ENCODE assay signal across 8 cellular contexts in genomic region chr1:52601976-52602327, GRCh38. TPM values are rescaled to one million over a fixed set of nuclear protein-coding genes. Genes with fewer than 3 reads are reported as not detected.
A peak's percentile ranks its signal among the peaks of the same experiment; 100 is the strongest.
DNase-seq lines count a peak whose midpoint lies in the region; ATAC-seq and TF ChIP-seq lines count a peak whose summit lies in the region.

No MANE protein-coding gene starts in this region.

- H3K9me3 Mint-ChIP-seq in activated CD4-positive, alpha-beta memory T cell treated with anti-CD3 and anti-CD28 coated beads for 36 hours = no peaks in the 10 kb centered on the region

- H3K4me3 ChIP-seq in GM12875 (ENCODE audit: low read depth, low read length) = peak overlapping the region; percentile 54

- POLR2A ChIA-PET in activated CD4-positive, alpha-beta memory T cell treated with anti-CD3 and anti-CD28 coated beads for 36 hours (lab: Charles Lee) = interaction anchor here (0.6 to 2.5 kb wide), 7 partner anchors 11 to 198 kb away, joined by 3 to 10 read pairs (median 5); partner anchors contain the start of genes ORC1, PRPF38A and SHISAL2A

- H3K36me3 Mint-ChIP-seq in activated CD4-positive, alpha-beta memory T cell treated with anti-CD3 and anti-CD28 coated beads for 36 hours = peaks cover 13% of the 10 kb centered on the region

- DNase-seq in activated CD4-positive, alpha-beta memory T cell treated with anti-CD3 and anti-CD28 coated beads for 36 hours = no peak
- DNase-seq in left cardiac atrium (no peak), sciatic nerve (ENCODE audit: low spot score) (peak; percentile 67), ureter (ENCODE audit: low spot score) (no peak), NCI-H1436 (lab: John Stamatoyannopoulos, UW) (no peak)
- DNase-seq in activated CD4-positive, CD25-positive, alpha-beta regulatory T cell (lab: John Stamatoyannopoulos, UW) = no peak

- H3K4me3 Mint-ChIP-seq in activated CD4-positive, alpha-beta memory T cell treated with anti-CD3 and anti-CD28 coated beads for 36 hours = peak overlapping the region; percentile 78

- CTCF ChIA-PET in activated CD4-positive, alpha-beta memory T cell treated with anti-CD3 and anti-CD28 coated beads for 36 hours (lab: Charles Lee) = interaction anchor here (0.6 to 0.9 kb wide), 2 partner anchors 9 to 85 kb away, joined by 3 to 4 read pairs; no protein-coding TSS in a partner anchor

- peak overlapping the region; percentile 66 for H3K27ac Mint-ChIP-seq in activated CD4-positive, alpha-beta memory T cell treated with anti-CD3 and anti-CD28 coated beads for 36 hours

- peaks cover 40% of the 10 kb centered on the region for H3K4me1 Mint-ChIP-seq in activated CD4-positive, alpha-beta memory T cell treated with anti-CD3 and anti-CD28 coated beads for 36 hours (ENCODE audit: low read depth)

- no peak for TF ChIP-seq CTCF in GM12875 (IDR thresholded peaks at IDR 0.05; ENCODE audit: borderline replicate concordance, insufficient read depth, low read depth, low read length)

- no peaks in the 10 kb centered on the region for H3K27me3 Mint-ChIP-seq in activated CD4-positive, alpha-beta memory T cell treated with anti-CD3 and anti-CD28 coated beads for 36 hours

- intact Hi-C loops in activated CD4-positive, alpha-beta memory T cell treated with anti-CD3 and anti-CD28 coated beads for 36 hours (cut with micrococcal nuclease) = loop anchor here (2.0 to 5.0 kb wide), 3 partner anchors 33 to 55 kb away; partner anchors contain the start of gene TUT4
- intact Hi-C loops in left cardiac atrium (cut with DNase I) = loop anchor here in 1 of 2 donors (5.0 kb wide), 1 partner anchor 50 kb away; the partner anchor contains the start of gene TUT4
- intact Hi-C loops in sciatic nerve (cut with DNase I) = no loop called here

- ATAC-seq in left cardiac atrium (peak; percentile 21 to 32), sciatic nerve (peak; percentile 23), GM21786 (IDR thresholded peaks at IDR 0.05; ENCODE audit: unreplicated experiment) (no peak)

RNA-seq across cellular contexts. Expression of gene GPX7, which starts 0.2 kb away (rescaled TPM):
- total RNA-seq in activated CD4-positive, alpha-beta memory T cell treated with anti-CD3 and anti-CD28 coated beads for 36 hours = 10 to 100 TPM; 19.9 to 20.6 TPM
- total RNA-seq in left cardiac atrium (10 to 100 TPM in 1 of 2 donors, 1 to 10 TPM in 1; 7.6 to 12.4 TPM), sciatic nerve (12.2 TPM), ureter (8.9 TPM)

RNA-seq across cellular contexts. Expression of gene SHISAL2A, which starts 31.0 kb away (rescaled TPM):
- total RNA-seq in activated CD4-positive, alpha-beta memory T cell treated with anti-CD3 and anti-CD28 coated beads for 36 hours = 10 to 100 TPM in 1 of 2 experiments, 1 to 10 TPM in 1; 9.9 to 11.0 TPM
- total RNA-seq in left cardiac atrium = under 1 TPM in 1 of 2 donors, not detected in 1; 0.15 TPM
- total RNA-seq in sciatic nerve = 1.3 TPM
- 1.1 TPM for total RNA-seq in ureter

RNA-seq across cellular contexts. Expression of gene TUT4, which starts 49.1 kb away (rescaled TPM):
- 10 to 100 TPM; 54.6 to 62.1 TPM for total RNA-seq in activated CD4-positive, alpha-beta memory T cell treated with anti-CD3 and anti-CD28 coated beads for 36 hours
- total RNA-seq in left cardiac atrium = 10 to 100 TPM; 30.1 to 32.7 TPM
- total RNA-seq in sciatic nerve = 87.3 TPM
- 69.3 TPM for total RNA-seq in ureter
